2 cellular contexts compared by ENCODE assay signal in the genomic region with DNA sequence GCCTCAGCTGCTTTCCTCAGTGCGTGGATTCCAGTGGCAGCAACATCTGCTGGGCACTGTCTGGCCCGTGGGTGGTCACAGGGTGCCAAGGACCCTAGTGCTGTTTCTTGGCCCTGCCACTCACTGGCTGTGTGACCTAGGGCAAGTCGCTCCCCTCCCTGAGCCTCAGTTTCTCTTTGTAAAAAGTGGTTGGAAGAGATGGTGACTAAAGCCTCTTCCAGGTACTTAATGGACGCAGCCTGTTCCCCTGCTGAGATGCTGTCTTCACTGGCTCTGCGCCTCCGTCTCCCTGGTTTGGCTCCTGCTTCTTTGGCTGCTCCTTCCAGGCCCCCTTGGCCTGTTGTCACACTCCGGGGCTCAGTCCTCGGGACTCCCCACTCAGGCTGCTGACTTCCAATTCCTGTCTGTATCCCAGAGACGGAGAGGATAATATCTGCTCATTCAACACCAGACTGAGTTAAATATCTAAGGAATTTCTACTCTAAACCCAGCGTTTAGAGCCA.
TF ChIP-seq lines count a peak whose summit lies in the region.

No MANE protein-coding gene starts in this region.

TF ChIP-seq in IMR-90, 13 proteins besides CTCF, POLR2A, EP300 and RAD21:
- TF ChIP-seq NFE2L2 (IDR thresholded peaks at IDR 0.05; ENCODE audit: low read depth, low read length), result no peak
- no peak for TF ChIP-seq USF2 (IDR thresholded peaks at IDR 0.05; ENCODE audit: low read depth, low read length)
- TF ChIP-seq CEBPB (IDR thresholded peaks at IDR 0.05; ENCODE audit: low read depth, low read length), result no peak
- TF ChIP-seq SMC3 (IDR thresholded peaks at IDR 0.05; ENCODE audit: low read depth, low read length), result no peak
- TF ChIP-seq, protein P1, sequence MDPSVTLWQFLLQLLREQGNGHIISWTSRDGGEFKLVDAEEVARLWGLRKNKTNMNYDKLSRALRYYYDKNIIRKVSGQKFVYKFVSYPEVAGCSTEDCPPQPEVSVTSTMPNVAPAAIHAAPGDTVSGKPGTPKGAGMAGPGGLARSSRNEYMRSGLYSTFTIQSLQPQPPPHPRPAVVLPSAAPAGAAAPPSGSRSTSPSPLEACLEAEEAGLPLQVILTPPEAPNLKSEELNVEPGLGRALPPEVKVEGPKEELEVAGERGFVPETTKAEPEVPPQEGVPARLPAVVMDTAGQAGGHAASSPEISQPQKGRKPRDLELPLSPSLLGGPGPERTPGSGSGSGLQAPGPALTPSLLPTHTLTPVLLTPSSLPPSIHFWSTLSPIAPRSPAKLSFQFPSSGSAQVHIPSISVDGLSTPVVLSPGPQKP (IDR thresholded peaks at IDR 0.05; ENCODE audit: borderline replicate concordance, low read depth, low read length), result no peak
- TF ChIP-seq RCOR1 (IDR thresholded peaks at IDR 0.05; ENCODE audit: insufficient replicate concordance, low read length), result no peak
- no peak for TF ChIP-seq FOS (IDR thresholded peaks at IDR 0.05; ENCODE audit: low read depth, low read length)
- no peak for TF ChIP-seq BHLHE40 (IDR thresholded peaks at IDR 0.05; ENCODE audit: low read depth, low read length)
- TF ChIP-seq MAZ (IDR thresholded peaks at IDR 0.05; ENCODE audit: borderline replicate concordance, low read depth, low read length), result no peak
- TF ChIP-seq RFX5 (IDR thresholded peaks at IDR 0.05; ENCODE audit: low read depth, low read length), result no peak

TF ChIP-seq in H1, 55 proteins besides CTCF, POLR2A, EP300 and RAD21:
- TF ChIP-seq CHD1 (IDR thresholded peaks at IDR 0.05; ENCODE audit: low read depth, low read length) (no peak), KDM5A (IDR thresholded peaks at IDR 0.05; ENCODE audit: low read length) (no peak)
